1 cellular context compared by ENCODE assay signal in genomic region chr10:120559800-120560199, GRCh38.
TF ChIP-seq lines count a peak whose summit lies in the region.

No MANE protein-coding gene starts in this region.

TF ChIP-seq in HEK293, 187 proteins besides CTCF, POLR2A, EP300 and RAD21 (continued from another document):
- TF ChIP-seq ZNF362 (tag by site-specific recombination; IDR thresholded peaks at IDR 0.05), result no peak
- TF ChIP-seq ZNF596 (tag by site-specific recombination; IDR thresholded peaks at IDR 0.05), result peak; percentile 8; the same call in 1 of the 2 replicates
- TF ChIP-seq TSHZ1 (tag by site-specific recombination; IDR thresholded peaks at IDR 0.05; ENCODE audit: borderline replicate concordance), result 0 out of 2 replicates have a peak, but pooled peaks have one; percentile 64
- TF ChIP-seq ZNF701 (tag by site-specific recombination; IDR thresholded peaks at IDR 0.05), result no peak
- TF ChIP-seq OSR2 (tag by site-specific recombination; IDR thresholded peaks at IDR 0.05), result peak; percentile 88
- TF ChIP-seq KLF8 (tag by site-specific recombination; IDR thresholded peaks at IDR 0.05), result peak; percentile 40; the same call in 1 of the 2 replicates
- TF ChIP-seq RBAK (tag by site-specific recombination; IDR thresholded peaks at IDR 0.05), result no peak
- peak; percentile 82 for TF ChIP-seq PRDM6 (tag by site-specific recombination; IDR thresholded peaks at IDR 0.05)
- TF ChIP-seq ZNF580 (tag by site-specific recombination; IDR thresholded peaks at IDR 0.05), result peak; percentile 28; the same call in 1 of the 2 replicates
- TF ChIP-seq ZNF366 (tag by site-specific recombination; conservative IDR thresholded peaks at IDR 0.05), result peak; percentile 72
- peak; percentile 86 for TF ChIP-seq ZNF843 (tag by site-specific recombination; IDR thresholded peaks at IDR 0.05)
- no peak for TF ChIP-seq ZBTB48 (tag by site-specific recombination; IDR thresholded peaks at IDR 0.05)
- TF ChIP-seq ZNF629 (tag by site-specific recombination; IDR thresholded peaks at IDR 0.05), result no peak
- TF ChIP-seq ZNF830 (tag by site-specific recombination; IDR thresholded peaks at IDR 0.05; ENCODE audit: low read depth), result no peak
- peak; percentile 90 for TF ChIP-seq ZBTB44 (tag by site-specific recombination; IDR thresholded peaks at IDR 0.05)
- peak; percentile 35; the same call in 1 of the 2 replicates for TF ChIP-seq ZBTB17 (tag by site-specific recombination; IDR thresholded peaks at IDR 0.05)
- TF ChIP-seq GFI1B (tag by site-specific recombination; IDR thresholded peaks at IDR 0.05), result peak; percentile 88
- peak; percentile 86 for TF ChIP-seq FEZF1 (tag by site-specific recombination; IDR thresholded peaks at IDR 0.05)
